In genomic region chr12:76028649-76029277, GRCh38 we compare ENCODE assay signal across 9 cellular contexts. TPM values are rescaled to one million over a fixed set of nuclear protein-coding genes. Genes with fewer than 3 reads are reported as not detected.
A peak's percentile ranks its signal among the peaks of the same experiment; 100 is the strongest.
DNase-seq lines count a peak whose midpoint lies in the region; ATAC-seq and TF ChIP-seq lines count a peak whose summit lies in the region.
"Had no signal": no experiment of that assay in that cellular context is flagged by ENCODE, and none has a peak within 500 bp of the region (broad histone marks: within the 10 kb centered on the region; RNA-seq: fewer than 3 reads in every experiment).

No MANE protein-coding gene starts in this region.

- H3K4me3 ChIP-seq in HUES48 (ENCODE audit: low read depth, low read length) (peak overlapping the region; percentile 86), skeletal muscle satellite cell (ENCODE audit: low read length) (peak overlapping the region; percentile 98)

- H3K4me2 ChIP-seq in skeletal muscle satellite cell (ENCODE audit: low read length), result peak overlapping the region; percentile 82

- H3K9ac ChIP-seq in HUES48 (ENCODE audit: low read depth, low read length) (peak overlapping the region; percentile 69; the same call in 1 of the 2 replicates), skeletal muscle satellite cell (ENCODE audit: low read depth, low read length) (peak overlapping the region; percentile 99)

- peaks cover 49% of the 10 kb centered on the region for H3K4me1 Mint-ChIP-seq in activated CD8-positive, alpha-beta T cell treated with anti-CD3 and anti-CD28 coated beads, Interleukin-2, amount 10 ng/mL, durations not matched to agents 7 days and 5 days (ENCODE audit: low read depth)
- peaks cover 27% of the 10 kb centered on the region for H3K4me1 Mint-ChIP-seq in glutamatergic neuron (ENCODE audit: low read depth, unreplicated experiment)

- POLR2A ChIA-PET in activated CD8-positive, alpha-beta T cell treated with anti-CD3 and anti-CD28 coated beads, Interleukin-2, amount 10 ng/mL, durations not matched to agents 7 days and 5 days (lab: Charles Lee), result interaction anchor here (1.0 to 4.1 kb wide), 2 partner anchors 7 to 49 kb away, joined by 5 to 114 read pairs; no protein-coding TSS in a partner anchor

- no peak for DNase-seq in activated CD8-positive, alpha-beta T cell treated with anti-CD3 and anti-CD28 coated beads, Interleukin-2, amount 10 ng/mL, durations not matched to agents 7 days and 5 days
- DNase-seq in glutamatergic neuron, result no peak
- DNase-seq in NCI-H1694 (lab: John Stamatoyannopoulos, UW), result no peak
- DNase-seq in glomerular visceral epithelial cell (ENCODE audit: extremely low spot score), result no peak
- no peak for DNase-seq in germinal center (ENCODE audit: low spot score)

- H3K4me3 Mint-ChIP-seq in activated CD8-positive, alpha-beta T cell treated with anti-CD3 and anti-CD28 coated beads, Interleukin-2, amount 10 ng/mL, durations not matched to agents 7 days and 5 days, result peak overlapping the region; percentile 90
- H3K4me3 Mint-ChIP-seq in glutamatergic neuron (ENCODE audit: unreplicated experiment), result peak overlapping the region; percentile 94

- ATAC-seq in activated CD8-positive, alpha-beta T cell treated with anti-CD3 and anti-CD28 coated beads, Interleukin-2, amount 10 ng/mL, durations not matched to agents 7 days and 5 days, result no peak
- no peak for ATAC-seq in HG02840 (IDR thresholded peaks at IDR 0.05; ENCODE audit: low FRiP score, unreplicated experiment)

- CTCF ChIA-PET in activated CD8-positive, alpha-beta T cell treated with anti-CD3 and anti-CD28 coated beads, Interleukin-2, amount 10 ng/mL, durations not matched to agents 7 days and 5 days (lab: Charles Lee), result interaction anchor here (0.6 to 5.7 kb wide), 8 partner anchors 8 to 502 kb away, joined by 3 to 52 read pairs (median 6); no protein-coding TSS in a partner anchor

- H3K27me3 ChIP-seq in HUES48 (ENCODE audit: control insufficient read depth, insufficient read depth, low read length), result no peaks in the 10 kb centered on the region
- no peaks in the 10 kb centered on the region for H3K27me3 ChIP-seq in skeletal muscle satellite cell (ENCODE audit: control insufficient read depth, insufficient read depth, low read length)

- H3K27ac ChIP-seq in HUES48 (ENCODE audit: low read depth, low read length), result peak overlapping the region; percentile 43

- no peaks in the 10 kb centered on the region for H3K9me3 Mint-ChIP-seq in activated CD8-positive, alpha-beta T cell treated with anti-CD3 and anti-CD28 coated beads, Interleukin-2, amount 10 ng/mL, durations not matched to agents 7 days and 5 days (ENCODE audit: insufficient read depth)
- peaks cover 29% of the 10 kb centered on the region for H3K9me3 Mint-ChIP-seq in glutamatergic neuron (ENCODE audit: unreplicated experiment)
- H3K9me3 Mint-ChIP-seq: central memory CD8-positive, alpha-beta T cell had no signal

- TF ChIP-seq CTCF in glutamatergic neuron (IDR thresholded peaks at IDR 0.05; ENCODE audit: partially characterized antibody, unreplicated experiment), result no peak

- peaks cover 29% of the 10 kb centered on the region for H3K36me3 Mint-ChIP-seq in activated CD8-positive, alpha-beta T cell treated with anti-CD3 and anti-CD28 coated beads, Interleukin-2, amount 10 ng/mL, durations not matched to agents 7 days and 5 days (ENCODE audit: low read depth)
- H3K36me3 Mint-ChIP-seq in glutamatergic neuron (ENCODE audit: unreplicated experiment), result peaks cover 12% of the 10 kb centered on the region

- H3K9me3 ChIP-seq in HUES48 (ENCODE audit: control insufficient read depth, insufficient read depth, low read length) (no peaks in the 10 kb centered on the region), skeletal muscle satellite cell (replicated peaks; ENCODE audit: low read length) (no peaks in the 10 kb centered on the region)

- H3K4me1 ChIP-seq in HUES48 (ENCODE audit: control insufficient read depth, insufficient read depth, low read length) (peaks cover 29% of the 10 kb centered on the region), skeletal muscle satellite cell (ENCODE audit: control insufficient read depth, insufficient read depth, low read length) (peaks cover 49% of the 10 kb centered on the region)

- H3K27me3 Mint-ChIP-seq in activated CD8-positive, alpha-beta T cell treated with anti-CD3 and anti-CD28 coated beads, Interleukin-2, amount 10 ng/mL, durations not matched to agents 7 days and 5 days (ENCODE audit: low read depth), result peaks cover 11% of the 10 kb centered on the region
- peaks cover 25% of the 10 kb centered on the region for H3K27me3 Mint-ChIP-seq in glutamatergic neuron (ENCODE audit: unreplicated experiment)
- H3K27me3 Mint-ChIP-seq: central memory CD8-positive, alpha-beta T cell had no signal

- peak overlapping the region; percentile 34 for H3K27ac Mint-ChIP-seq in activated CD8-positive, alpha-beta T cell treated with anti-CD3 and anti-CD28 coated beads, Interleukin-2, amount 10 ng/mL, durations not matched to agents 7 days and 5 days
- peak overlapping the region; percentile 97 for H3K27ac Mint-ChIP-seq in glutamatergic neuron (ENCODE audit: unreplicated experiment)

- H3K36me3 ChIP-seq in HUES48 (ENCODE audit: control insufficient read depth, insufficient read depth, low read length) (peaks cover 24% of the 10 kb centered on the region), skeletal muscle satellite cell (ENCODE audit: insufficient read depth, low read length) (peaks cover 43% of the 10 kb centered on the region)

RNA-seq across cellular contexts. Expression of gene PHLDA1, which starts 2.8 kb away (rescaled TPM):
- total RNA-seq in activated CD8-positive, alpha-beta T cell treated with anti-CD3 and anti-CD28 coated beads, Interleukin-2, amount 10 ng/mL, durations not matched to agents 7 days and 5 days, result 1 to 10 TPM; 5.6 to 6.1 TPM
- total RNA-seq in glutamatergic neuron (ENCODE audit: unreplicated experiment), result 169 TPM
- total RNA-seq in skeletal muscle satellite cell (2012; rRNA removed), result 57.2 and 119 TPM in 2 replicates

RNA-seq across cellular contexts. Expression of gene NAP1L1, which starts 55.7 kb away (rescaled TPM):
- 100 to 1,000 TPM; 478 to 488 TPM for total RNA-seq in activated CD8-positive, alpha-beta T cell treated with anti-CD3 and anti-CD28 coated beads, Interleukin-2, amount 10 ng/mL, durations not matched to agents 7 days and 5 days
- 635 TPM for total RNA-seq in glutamatergic neuron (ENCODE audit: unreplicated experiment)
- total RNA-seq in skeletal muscle satellite cell (2012; rRNA removed), result 151 and 210 TPM in 2 replicates

Comparison
In these comparisons a context has a peak if more than half of its experiments do, and no peak if none do; other contexts are left out.
1. RNA of gene PHLDA1, which starts 2.8 kb away (total RNA-seq): 169 TPM in glutamatergic neuron (single experiment); 5.6 to 6.1 TPM in activated CD8-positive, alpha-beta T cell treated with anti-CD3 and anti-CD28 coated beads, Interleukin-2, amount 10 ng/mL, durations not matched to agents 7 days and 5 days; every median in the first group is over 10 times any median in the second.